ENCODE assay signal across 1 cellular context in the genomic region with DNA sequence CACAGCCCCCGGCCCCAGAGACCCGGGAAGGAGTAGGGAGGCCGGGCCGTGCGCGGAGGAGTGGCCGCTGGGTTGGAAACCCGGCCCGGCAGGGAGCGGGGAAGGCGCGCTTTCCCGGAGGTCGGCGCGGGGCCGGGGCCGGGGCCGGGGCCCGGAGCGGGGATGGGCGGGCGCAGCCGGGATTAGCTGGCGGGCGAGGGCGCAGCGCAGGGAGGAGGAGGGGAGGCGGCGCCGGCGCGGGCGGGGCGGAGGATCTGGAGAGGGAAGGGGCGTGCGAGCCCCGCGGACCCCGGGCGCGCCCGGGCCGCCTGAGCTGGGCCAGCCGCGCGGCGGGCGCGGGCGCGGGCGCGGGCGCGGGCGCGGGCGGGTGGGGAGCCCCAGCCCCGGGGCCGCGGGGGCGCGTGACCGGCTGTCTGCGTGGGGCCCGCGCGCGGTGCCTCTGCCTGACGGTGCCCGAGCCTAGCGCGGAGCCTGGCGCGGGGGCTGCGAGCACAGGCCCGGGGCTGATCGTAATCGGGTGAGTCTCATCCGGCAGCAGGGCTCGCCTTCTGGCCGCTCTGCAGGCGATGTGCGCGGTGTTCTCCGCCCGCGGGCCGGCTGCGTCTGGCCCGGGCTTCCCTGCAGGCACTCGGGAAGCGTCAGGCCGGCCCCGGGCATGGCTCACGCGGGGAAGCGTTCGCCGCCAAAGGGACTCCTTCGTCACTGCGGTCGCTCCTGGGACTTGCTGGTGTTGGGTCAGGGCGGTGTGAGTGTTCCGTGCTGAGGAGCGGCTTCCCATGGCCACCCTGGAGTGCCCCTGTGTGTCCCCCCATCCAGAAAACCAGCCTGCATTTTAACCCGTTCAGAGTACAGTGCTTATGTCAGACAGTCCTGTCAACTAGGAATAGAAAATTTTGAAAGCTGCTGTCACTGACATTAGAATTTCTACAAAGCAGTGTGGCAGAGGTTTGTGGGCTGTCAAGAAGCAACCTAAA.
TF ChIP-seq lines count a peak whose summit lies in the region.

No MANE protein-coding gene starts in this region.

TF ChIP-seq in IMR-90, 13 proteins besides CTCF, POLR2A, EP300 and RAD21:
- TF ChIP-seq, protein P1, sequence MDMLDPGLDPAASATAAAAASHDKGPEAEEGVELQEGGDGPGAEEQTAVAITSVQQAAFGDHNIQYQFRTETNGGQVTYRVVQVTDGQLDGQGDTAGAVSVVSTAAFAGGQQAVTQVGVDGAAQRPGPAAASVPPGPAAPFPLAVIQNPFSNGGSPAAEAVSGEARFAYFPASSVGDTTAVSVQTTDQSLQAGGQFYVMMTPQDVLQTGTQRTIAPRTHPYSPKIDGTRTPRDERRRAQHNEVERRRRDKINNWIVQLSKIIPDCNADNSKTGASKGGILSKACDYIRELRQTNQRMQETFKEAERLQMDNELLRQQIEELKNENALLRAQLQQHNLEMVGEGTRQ (IDR thresholded peaks at IDR 0.05; ENCODE audit: low read depth, low read length) = no peak
- TF ChIP-seq MXI1 (IDR thresholded peaks at IDR 0.05; ENCODE audit: borderline replicate concordance, low read depth, low read length) (no peak), RFX5 (IDR thresholded peaks at IDR 0.05; ENCODE audit: low read depth, low read length) (no peak), CEBPB (IDR thresholded peaks at IDR 0.05; ENCODE audit: low read depth, low read length) (no peak), NFE2L2 (IDR thresholded peaks at IDR 0.05; ENCODE audit: low read depth, low read length) (no peak), RCOR1 (IDR thresholded peaks at IDR 0.05; ENCODE audit: insufficient replicate concordance, low read length) (no peak), FOS (IDR thresholded peaks at IDR 0.05; ENCODE audit: low read depth, low read length) (no peak), SMC3 (IDR thresholded peaks at IDR 0.05; ENCODE audit: low read depth, low read length) (no peak), MAZ (IDR thresholded peaks at IDR 0.05; ENCODE audit: borderline replicate concordance, low read depth, low read length) (no peak), BHLHE40 (IDR thresholded peaks at IDR 0.05; ENCODE audit: low read depth, low read length) (no peak), MAFK (IDR thresholded peaks at IDR 0.05; ENCODE audit: low read depth, low read length) (no peak)
- TF ChIP-seq, protein P2, sequence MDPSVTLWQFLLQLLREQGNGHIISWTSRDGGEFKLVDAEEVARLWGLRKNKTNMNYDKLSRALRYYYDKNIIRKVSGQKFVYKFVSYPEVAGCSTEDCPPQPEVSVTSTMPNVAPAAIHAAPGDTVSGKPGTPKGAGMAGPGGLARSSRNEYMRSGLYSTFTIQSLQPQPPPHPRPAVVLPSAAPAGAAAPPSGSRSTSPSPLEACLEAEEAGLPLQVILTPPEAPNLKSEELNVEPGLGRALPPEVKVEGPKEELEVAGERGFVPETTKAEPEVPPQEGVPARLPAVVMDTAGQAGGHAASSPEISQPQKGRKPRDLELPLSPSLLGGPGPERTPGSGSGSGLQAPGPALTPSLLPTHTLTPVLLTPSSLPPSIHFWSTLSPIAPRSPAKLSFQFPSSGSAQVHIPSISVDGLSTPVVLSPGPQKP (IDR thresholded peaks at IDR 0.05; ENCODE audit: borderline replicate concordance, low read depth, low read length) = no peak
